11 cellular contexts compared by ENCODE assay signal in the genomic region with DNA sequence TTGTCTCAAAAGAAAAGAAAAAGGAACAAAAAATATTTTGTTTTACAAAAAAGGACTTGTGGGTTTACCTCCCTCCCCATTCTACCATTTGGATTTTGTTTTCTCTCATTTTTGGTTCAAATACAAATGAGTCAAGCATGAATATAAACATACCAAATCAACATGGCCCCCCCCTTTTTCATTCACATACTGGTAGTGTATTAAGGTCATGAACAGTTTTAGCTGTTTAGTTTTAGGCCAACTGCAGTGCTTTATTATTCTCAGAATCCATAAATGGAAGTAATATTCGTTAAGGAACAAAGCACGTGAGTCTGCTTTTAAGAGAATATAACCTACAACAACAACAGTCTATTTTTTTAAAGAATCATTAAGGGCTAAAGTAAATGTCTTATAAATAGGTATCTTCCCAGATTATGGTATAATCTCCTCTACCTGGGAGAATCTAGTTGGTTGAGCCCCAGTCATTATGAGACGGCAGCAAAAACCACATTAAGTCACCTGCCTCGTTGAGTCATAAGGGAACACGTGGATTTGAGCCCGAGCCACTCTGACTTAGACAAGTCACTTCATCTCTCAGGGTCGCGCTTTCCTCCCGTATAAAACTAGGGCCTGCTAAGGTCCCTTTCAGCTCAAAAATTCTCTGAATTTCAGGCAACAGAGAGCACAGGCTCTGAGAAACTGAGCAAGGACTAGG. TPM values are rescaled to one million over a fixed set of nuclear protein-coding genes. Genes with fewer than 3 reads are reported as not detected.
DNase-seq lines count a peak whose midpoint lies in the region; ATAC-seq and TF ChIP-seq lines count a peak whose summit lies in the region.
"Had no signal": no experiment of that assay in that cellular context is flagged by ENCODE, and none has a peak within 500 bp of the region (broad histone marks: within the 10 kb centered on the region; RNA-seq: fewer than 3 reads in every experiment).

No MANE protein-coding gene starts in this region.

- H3K4me3 Mint-ChIP-seq in type B pancreatic cell (no peak overlapping the region), mesothelial cell of epicardium (no peak overlapping the region)

- ATAC-seq in HG02885 (IDR thresholded peaks at IDR 0.05; ENCODE audit: poor library complexity, unreplicated experiment) (peak; percentile 90), GM21737 (IDR thresholded peaks at IDR 0.05; ENCODE audit: unreplicated experiment) (no peak)

- no peaks in the 10 kb centered on the region for H3K27me3 Mint-ChIP-seq in type B pancreatic cell
- no peaks in the 10 kb centered on the region for H3K27me3 Mint-ChIP-seq in mesothelial cell of epicardium (ENCODE audit: low read depth)

- H3K36me3 Mint-ChIP-seq in type B pancreatic cell (peaks cover 6% of the 10 kb centered on the region), mesothelial cell of epicardium (peaks cover 19% of the 10 kb centered on the region)

- H3K9me3 Mint-ChIP-seq in type B pancreatic cell, result no peaks in the 10 kb centered on the region
- H3K9me3 Mint-ChIP-seq in mesothelial cell of epicardium, result peaks cover 15% of the 10 kb centered on the region

- H3K4me1 Mint-ChIP-seq in type B pancreatic cell (ENCODE audit: unreplicated experiment) (no peaks in the 10 kb centered on the region), mesothelial cell of epicardium (peaks cover 1% of the 10 kb centered on the region)

- DNase-seq in NCI-H2107 treated with DMSO at 0.1 percent for 48 hours (lab: John Stamatoyannopoulos, UW; ENCODE audit: unreplicated experiment) (peak; percentile 4), NCI-H2107 (lab: John Stamatoyannopoulos, UW) (no peak), activated T-cell treated with anti-CD3 and anti-CD28 coated beads for 48 hours (ENCODE audit: low read depth) (peak; percentile 12), type B pancreatic cell (ENCODE audit: extremely low spot score, unreplicated experiment) (no peak), mesothelial cell of epicardium (ENCODE audit: low spot score in 2 of 2, unreplicated experiment in 2 of 2) (no peak)
- DNase-seq in stimulated activated CD4-positive, alpha-beta T cell treated with anti-CD3 and anti-CD28 coated beads, TNF-alpha, amount 100 ng/mL, for 48 hours (ENCODE audit: low read depth in 3 of 3), result peak in 2 of 3 donors; percentile 15 to 19
- DNase-seq: 8988T, esophagus squamous epithelium, NCI-H1694 treated with DMSO at 0.1 percent for 48 hours had no signal

- TF ChIP-seq CTCF in type B pancreatic cell (conservative IDR thresholded peaks at IDR 0.05), result no peak
- no peak for TF ChIP-seq CTCF in mesothelial cell of epicardium (IDR thresholded peaks at IDR 0.05; ENCODE audit: unreplicated experiment)

- H3K27ac Mint-ChIP-seq in type B pancreatic cell (no peak overlapping the region), mesothelial cell of epicardium (no peak overlapping the region)

RNA-seq across cellular contexts. Expression of a gene that starts 26.7 kb away (rescaled TPM):
- total RNA-seq in type B pancreatic cell (ENCODE audit: low replicate concordance) (6.8 and 9.1 TPM in 2 replicates), mesothelial cell of epicardium (16.4 to 17.3 TPM (median 16.9 TPM) in 3 replicates)

Comparison
In these comparisons a context has a peak if more than half of its experiments do, and no peak if none do; other contexts are left out.
1. DNase-seq: peak in NCI-H2107 treated with DMSO at 0.1 percent for 48 hours (single experiment), activated T-cell treated with anti-CD3 and anti-CD28 coated beads for 48 hours (single experiment) and stimulated activated CD4-positive, alpha-beta T cell treated with anti-CD3 and anti-CD28 coated beads, TNF-alpha, amount 100 ng/mL, for 48 hours (2 of 3); none in NCI-H2107 (single experiment), type B pancreatic cell (single experiment) and mesothelial cell of epicardium (0 of 2).